Comparison of ENCODE assay signal across 17 cellular contexts in the genomic region with DNA sequence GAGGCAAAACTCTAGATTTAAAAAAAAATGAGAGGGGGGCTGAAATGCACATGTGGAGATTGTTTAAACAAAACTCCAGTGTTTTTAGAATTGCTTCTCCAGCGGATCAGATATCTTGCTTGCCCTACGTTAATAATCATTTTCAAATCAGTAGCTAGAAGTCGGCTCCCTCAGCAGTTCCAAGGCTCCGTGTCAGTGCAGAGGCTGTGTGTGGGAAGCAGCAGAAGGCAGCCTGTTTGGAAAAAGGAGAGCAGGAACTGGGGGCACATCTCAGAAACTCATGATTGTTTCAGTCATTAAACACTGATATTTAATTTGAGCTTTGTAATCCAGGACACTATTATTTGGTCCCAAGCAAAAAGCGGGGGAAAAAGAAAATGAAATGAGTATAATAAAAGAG. TPM values are rescaled to one million over a fixed set of nuclear protein-coding genes. Genes with fewer than 3 reads are reported as not detected.
"Had no signal": no experiment of that assay in that cellular context is flagged by ENCODE, and none has a peak within 500 bp of the region (broad histone marks: within the 10 kb centered on the region; RNA-seq: fewer than 3 reads in every experiment).

No MANE protein-coding gene starts in this region.

- DNase-seq: activated CD4-positive, alpha-beta T cell treated with anti-CD3 and anti-CD28 coated beads, Interleukin-2, amount 50 U/mL, for 1 hour; activated naive CD8-positive, alpha-beta T cell treated with anti-CD3 and anti-CD28 coated beads, Interleukin-2, amount 10 ng/mL, durations not matched to agents 7 days and 5 days; effector CD8-positive, alpha-beta T cell; left colon; naive B cell; right cardiac atrium; stimulated activated naive CD4-positive, alpha-beta T cell; tibial artery had no signal

- H3K9me3 ChIP-seq: tibial artery, vagina had no signal

- H3K27ac ChIP-seq: brain microvascular endothelial cell, coronary artery, skin epidermis, tibial artery, vagina had no signal

- ATAC-seq: right cardiac atrium had no signal

- H3K36me3 ChIP-seq: brain microvascular endothelial cell, tibial artery, vagina had no signal

- H3K4me3 ChIP-seq: skin epidermis, tibial artery, vagina had no signal

- H3K27me3 ChIP-seq: vagina had no signal

- H3K4me1 ChIP-seq: tibial artery, vagina had no signal

RNA-seq across cellular contexts. Expression of gene SOX21, which starts 50.9 kb away (rescaled TPM):
- total RNA-seq: activated CD8-positive, alpha-beta memory T cell treated with anti-CD3 and anti-CD28 coated beads for 36 hours; activated naive CD8-positive, alpha-beta T cell treated with anti-CD3 and anti-CD28 coated beads, Interleukin-2, amount 10 ng/mL, durations not matched to agents 7 days and 5 days; activated T-helper 1 cell treated with anti-CD3 and anti-CD28 coated beads, Interleukin-12 subunit alpha, Interleukin-12 subunit beta, Interleukin-2, Interleukin-4 antibody, amounts not matched to agents 30 ng/mL and 10 ng/mL and 1 ng/mL, durations not matched to agents 14 hours and 24 hours and 36 hours; fibroblast of lung; left colon; mononuclear cell; right cardiac atrium; subcutaneous adipose tissue had no signal
- polyA plus RNA-seq: fibroblast of lung, right cardiac atrium had no signal
